8 cellular contexts compared by ENCODE assay signal in the genomic region with DNA sequence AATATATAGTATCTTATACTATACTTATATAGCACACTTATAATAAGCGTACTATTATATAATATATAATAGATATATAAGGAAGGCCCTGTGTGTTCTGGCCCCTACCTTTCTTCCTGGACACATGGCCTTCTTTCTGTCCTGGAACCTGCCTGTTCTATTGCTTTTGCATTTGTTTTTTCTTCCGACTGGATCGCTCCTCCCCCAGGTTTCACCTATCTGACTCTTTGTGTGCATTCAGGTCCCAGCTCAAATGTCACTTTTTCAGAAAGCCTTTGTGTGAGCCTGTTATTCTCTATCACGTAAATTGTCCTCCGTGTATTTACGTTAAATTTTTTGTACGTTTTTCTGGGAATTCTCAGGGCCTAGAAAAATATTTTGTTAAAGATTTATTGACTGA. TPM values are rescaled to one million over a fixed set of nuclear protein-coding genes. Genes with fewer than 3 reads are reported as not detected.
DNase-seq lines count a peak whose midpoint lies in the region; ATAC-seq, FAIRE-seq and TF ChIP-seq lines count a peak whose summit lies in the region.

No MANE protein-coding gene starts in this region.

- H3K27me3 ChIP-seq in Caco-2 (replicated peaks; ENCODE audit: control insufficient read depth, insufficient read depth, low read length) (no peaks in the 10 kb centered on the region), neural cell (ENCODE audit: insufficient read depth, low read depth, low read length) (no peaks in the 10 kb centered on the region)

- H3K36me3 ChIP-seq in Caco-2 (ENCODE audit: control insufficient read depth, insufficient read depth, low read length) = no peaks in the 10 kb centered on the region
- no peaks in the 10 kb centered on the region for H3K36me3 ChIP-seq in neural cell (ENCODE audit: insufficient read depth, low read length)

- H3K36me3 Mint-ChIP-seq in Caco-2 (ENCODE audit: insufficient read depth, unreplicated experiment) = peaks cover 23% of the 10 kb centered on the region

- no peaks in the 10 kb centered on the region for H3K9me2 ChIP-seq in neural cell (ENCODE audit: insufficient read depth, low read length)

- no peaks in the 10 kb centered on the region for H3K27me3 Mint-ChIP-seq in Caco-2 (ENCODE audit: insufficient read depth, unreplicated experiment)

- TF ChIP-seq CTCF in Caco-2 (IDR thresholded peaks at IDR 0.05; ENCODE audit: insufficient read depth in 1 of 2, low read depth in 1 of 2, low read length in 1 of 2, severe bottlenecking in 1 of 2, unreplicated experiment in 1 of 2) = no peak
- TF ChIP-seq CTCF in coronary artery (IDR thresholded peaks at IDR 0.05) = no peak
- no peak for TF ChIP-seq CTCF in neural cell (IDR thresholded peaks at IDR 0.05; ENCODE audit: poor library complexity, severe bottlenecking)
- no peak for TF ChIP-seq CTCF in omental fat pad (IDR thresholded peaks at IDR 0.05)

- no peak for FAIRE-seq in GM12892 (lab: Jason Lieb, UNC)

- no peak for TF ChIP-seq EP300 in neural cell (conservative IDR thresholded peaks at IDR 0.05; ENCODE audit: poor library complexity, severe bottlenecking)

- H3K4me3 ChIP-seq in Caco-2 (ENCODE audit: low read depth, low read length) = peak overlapping the region; percentile 74
- peak overlapping the region; percentile 77 for H3K4me3 ChIP-seq in coronary artery
- peak overlapping the region; percentile 97 for H3K4me3 ChIP-seq in neural cell (ENCODE audit: low read length)

- no peak for TF ChIP-seq POLR2A in GM12892 (IDR thresholded peaks at IDR 0.05; ENCODE audit: low read depth, low read length)

- peak overlapping the region; percentile 93 to 100 for H3K27ac ChIP-seq in coronary artery
- H3K27ac ChIP-seq in neural cell (ENCODE audit: low read length) = peak overlapping the region; percentile 99

- peak overlapping the region; percentile 92 for H3K4me3 Mint-ChIP-seq in Caco-2 (ENCODE audit: unreplicated experiment)

- H3K4me1 Mint-ChIP-seq in Caco-2 (ENCODE audit: low read depth, unreplicated experiment) = peaks cover 12% of the 10 kb centered on the region

- peak in 1 of 2 experiments; percentile 24 for DNase-seq in Caco-2
- DNase-seq in NCI-H2029 (lab: John Stamatoyannopoulos, UW) = peak; percentile 54
- no peak for DNase-seq in coronary artery (ENCODE audit: low spot score)
- no peak for DNase-seq in retina
- no peak for DNase-seq in islet precursor cell
- no peak for DNase-seq in GM12892 (ENCODE audit: insufficient read length)
- no peak for DNase-seq in omental fat pad (ENCODE audit: low spot score)

- peak overlapping the region; percentile 37 for H2AFZ ChIP-seq in neural cell (ENCODE audit: low read depth, low read length)

- H3K9me3 ChIP-seq in Caco-2 (no peaks in the 10 kb centered on the region), neural cell (ENCODE audit: low read length) (no peaks in the 10 kb centered on the region)

- H3K79me2 ChIP-seq in neural cell (replicated peaks; ENCODE audit: insufficient read depth, low read length) = peaks cover 32% of the 10 kb centered on the region

- TSS peak; percentile 89 for BruUV-seq in Caco-2 (replicated peaks; lab: Mats Ljungman, UMichigan)

- no peak for TF ChIP-seq RAD21 in neural cell (conservative IDR thresholded peaks at IDR 0.05)

- H3K9ac ChIP-seq in neural cell (ENCODE audit: low read length) = peak overlapping the region; percentile 99

- CTCF ChIA-PET in Caco-2 (lab: Charles Lee) = interaction anchor here (0.7 to 1.7 kb wide), 5 partner anchors 12 to 139 kb away, joined by 3 to 11 read pairs (median 5); partner anchors contain the start of gene ACTR1A

- H3K4me2 ChIP-seq in neural cell (ENCODE audit: low read length) = peak overlapping the region; percentile 21

- no peaks in the 10 kb centered on the region for H3K9me3 Mint-ChIP-seq in Caco-2 (ENCODE audit: unreplicated experiment)

- POLR2A ChIA-PET in Caco-2 (lab: Charles Lee) = interaction anchor here (0.5 to 1.8 kb wide), 3 partner anchors 12 to 209 kb away, joined by 3 to 12 read pairs (median 5); partner anchors contain the start of genes ARL3, CUEDC2 and SFXN2

- intact Hi-C loops in Caco-2 (cut with micrococcal nuclease; ENCODE audit: unreplicated experiment) = no loop called here

- ATAC-seq in omental fat pad (ENCODE audit: low FRiP score) = no peak

- H3F3A ChIP-seq in neural cell (ENCODE audit: insufficient read depth, low read length, poor library complexity, severe bottlenecking) = no peaks in the 10 kb centered on the region

- H3K4me1 ChIP-seq in Caco-2 = peaks cover 5% of the 10 kb centered on the region

- peak overlapping the region; percentile 71 for H3K27ac Mint-ChIP-seq in Caco-2 (ENCODE audit: unreplicated experiment)

- H4K20me1 ChIP-seq in neural cell (ENCODE audit: insufficient read depth) = peaks cover 6% of the 10 kb centered on the region

TF ChIP-seq in neural cell, 6 proteins besides CTCF, POLR2A, EP300 and RAD21:
- TF ChIP-seq SMC3 (conservative IDR thresholded peaks at IDR 0.05; ENCODE audit: poor library complexity) (no peak), EZH2 (IDR thresholded peaks at IDR 0.05; ENCODE audit: borderline replicate concordance, insufficient read depth, low read length, poor library complexity, severe bottlenecking) (no peak), MXI1 (conservative IDR thresholded peaks at IDR 0.05; ENCODE audit: poor library complexity, severe bottlenecking) (no peak), POLR2AphosphoS5 (IDR thresholded peaks at IDR 0.05) (no peak), REST (IDR thresholded peaks at IDR 0.05; ENCODE audit: borderline replicate concordance) (no peak), TAF1 (IDR thresholded peaks at IDR 0.05; ENCODE audit: low read depth) (no peak)

RNA-seq across cellular contexts. Expression of gene TRIM8, which starts 2.9 kb away (rescaled TPM):
- total RNA-seq in Caco-2 (2022) (40.9 and 44.4 TPM in 2 replicates), omental fat pad (100 to 1,000 TPM in 3 of 4 donors, 10 to 100 TPM in 1; 58.2 to 121 (median 103) TPM)
- 47.5 and 59.2 TPM in 2 replicates for polyA plus RNA-seq in neural cell
- polyA minus RNA-seq in neural cell = 63.4 and 77.9 TPM in 2 replicates
- 25.0 TPM for polyA plus RNA-seq in GM12892 (2012; ENCODE audit: missing spikeins)
